In genomic region chr19:511101-511841, GRCh38 we compare ENCODE assay signal across 9 cellular contexts. TPM values are rescaled to one million over a fixed set of nuclear protein-coding genes. Genes with fewer than 3 reads are reported as not detected.
DNase-seq lines count a peak whose midpoint lies in the region; ATAC-seq and TF ChIP-seq lines count a peak whose summit lies in the region.
"Had no signal": no experiment of that assay in that cellular context is flagged by ENCODE, and none has a peak within 500 bp of the region (broad histone marks: within the 10 kb centered on the region; RNA-seq: fewer than 3 reads in every experiment).

No MANE protein-coding gene starts in this region.

- H3K4me3 ChIP-seq in heart right ventricle = peak overlapping the region in 7 of 10 donors; percentile 13 to 46 (median 25)

- H3K27me3 ChIP-seq in heart right ventricle = no peaks in the 10 kb centered on the region

- H3K9me3 Mint-ChIP-seq in IgD-negative memory B cell (no peaks in the 10 kb centered on the region), HFFc6 (no peaks in the 10 kb centered on the region)

- H3K36me3 Mint-ChIP-seq in IgD-negative memory B cell (peaks cover 2% of the 10 kb centered on the region), HFFc6 (ENCODE audit: low read depth) (peaks cover 11% of the 10 kb centered on the region)

- no peak for TF ChIP-seq CTCF in heart right ventricle (IDR thresholded peaks at IDR 0.05)
- no peak for TF ChIP-seq CTCF in HFFc6 (IDR thresholded peaks at IDR 0.05)

- H3K4me3 Mint-ChIP-seq in IgD-negative memory B cell (peak overlapping the region; percentile 77 to 87 (median 84)), HFFc6 (no peak overlapping the region)

- H3K4me1 ChIP-seq in heart right ventricle = peaks cover 4 to 44% (median 31%) of the 10 kb centered on the region in 9 donors

- peaks cover 0 to 11% (median 4%) of the 10 kb centered on the region in 9 donors for H3K36me3 ChIP-seq in heart right ventricle

- peaks cover 17 to 23% (median 18%) of the 10 kb centered on the region in 3 donors for H3K4me1 Mint-ChIP-seq in IgD-negative memory B cell
- H3K4me1 Mint-ChIP-seq in HFFc6 (ENCODE audit: low read depth) = peaks cover 22% of the 10 kb centered on the region

- H3K27me3 Mint-ChIP-seq in IgD-negative memory B cell (no peaks in the 10 kb centered on the region), HFFc6 (ENCODE audit: insufficient read depth) (peaks cover 1% of the 10 kb centered on the region)

- H3K27ac Mint-ChIP-seq in IgD-negative memory B cell (peak overlapping the region; percentile 69 to 97 (median 94)), HFFc6 (no peak overlapping the region)

- WGBS in heart right ventricle, 2 donors = 58 to 64% methylated on average over 29 of the region's 29 CpGs

- H3K27ac ChIP-seq in heart right ventricle = peak overlapping the region; percentile 11 to 83 (median 72)

- ATAC-seq in heart right ventricle (peak in 3 of 8 donors; percentile 1 to 29 (median 11)), HG02642 (IDR thresholded peaks at IDR 0.05; ENCODE audit: poor library complexity, unreplicated experiment) (no peak)

- intact Hi-C loops in heart right ventricle (cut with DNase I) = no loop called here

- DNase-seq in RKO (ENCODE audit: low spot score) = peak; percentile 29
- peak; percentile 94 for DNase-seq in activated effector memory CD4-positive, alpha-beta T cell treated with anti-CD3 and anti-CD28 coated beads, Interleukin-2, amount 50 U/mL, for 16 hours
- peak in 1 of 2 donors; percentile 68 for DNase-seq in heart right ventricle
- DNase-seq in stimulated activated CD4-positive, alpha-beta T cell treated with anti-CD3 and anti-CD28 coated beads, Interleukin-15, amount 100 ng/mL, for 24 hours = peak; percentile 84
- DNase-seq in HFFc6 = no peak
- DNase-seq in HK-2 (ENCODE audit: unreplicated experiment) = no peak

- H3K9me3 ChIP-seq in heart right ventricle = no peaks in the 10 kb centered on the region

RNA-seq across cellular contexts. Expression of gene TPGS1, which starts 4.0 kb away (rescaled TPM):
- polyA plus RNA-seq in IgD-negative memory B cell (13.8 TPM), heart right ventricle (10 to 100 TPM; 22.1 to 22.2 TPM)
- 10 to 100 TPM in 6 of 10 donors, 1 to 10 TPM in 4; 7.1 to 13.5 (median 10.2) TPM for total RNA-seq in heart right ventricle
- total RNA-seq in HFFc6 (2021; fragmentation: NEBNext Ultra II Directional; extraction: Animal tissue kit (Norgen Biotek cat#: 25700)) = 10 to 100 TPM; 20.2 to 24.7 (median 21.1) TPM

RNA-seq across cellular contexts. Expression of gene MADCAM1, which starts 15.0 kb away (rescaled TPM):
- 0.36 TPM for polyA plus RNA-seq in IgD-negative memory B cell
- total RNA-seq in heart right ventricle = under 1 TPM in 9 of 10 donors, not detected in 1; 0.14 to 0.71 (median 0.17) TPM
- under 1 TPM; 0.09 to 0.80 TPM for polyA plus RNA-seq in heart right ventricle
- total RNA-seq in HFFc6 (2021; fragmentation: NEBNext Ultra II Directional; extraction: Animal tissue kit (Norgen Biotek cat#: 25700)) = under 1 TPM; 0.11 to 0.47 (median 0.21) TPM

RNA-seq across cellular contexts. Expression of gene CDC34, which starts 20.3 kb away (rescaled TPM):
- polyA plus RNA-seq in IgD-negative memory B cell (20.1 TPM), heart right ventricle (100 to 1,000 TPM; 120 to 162 TPM)
- 100 to 1,000 TPM in 2 of 10 donors, 10 to 100 TPM in 8; 70.2 to 116 (median 76.7) TPM for total RNA-seq in heart right ventricle
- 10 to 100 TPM; 63.8 to 79.9 (median 64.6) TPM for total RNA-seq in HFFc6 (2021; fragmentation: NEBNext Ultra II Directional; extraction: Animal tissue kit (Norgen Biotek cat#: 25700))

RNA-seq across cellular contexts. Expression of gene GZMM, which starts 32.6 kb away (rescaled TPM):
- polyA plus RNA-seq in IgD-negative memory B cell (15.8 TPM), heart right ventricle (under 1 TPM in 1 of 2 donors, not detected in 1; 0.46 TPM)
- 1 to 10 TPM in 1 of 10 donors, under 1 TPM in 3, not detected in 6; 0.25 to 2.7 (median 0.37) TPM for total RNA-seq in heart right ventricle
- under 1 TPM in 1 of 6 experiments, not detected in 5; 0.24 TPM for total RNA-seq in HFFc6 (2021; fragmentation: NEBNext Ultra II Directional; extraction: Animal tissue kit (Norgen Biotek cat#: 25700))

RNA-seq across cellular contexts. Expression of gene SHC2, which starts 50.4 kb away (rescaled TPM):
- polyA plus RNA-seq in IgD-negative memory B cell (not detected), heart right ventricle (10 to 100 TPM; 11.2 to 33.5 TPM)
- total RNA-seq in heart right ventricle = 10 to 100 TPM in 9 of 10 donors, 1 to 10 TPM in 1; 7.7 to 16.3 (median 12.4) TPM
- total RNA-seq in HFFc6 (2021; fragmentation: NEBNext Ultra II Directional; extraction: Animal tissue kit (Norgen Biotek cat#: 25700)) = not detected
- total RNA-seq: activated CD8-positive, alpha-beta memory T cell treated with anti-CD3 and anti-CD28 coated beads for 36 hours had no signal

Comparison
In these comparisons a context has a peak if more than half of its experiments do, and no peak if none do; other contexts are left out.
1. DNase-seq: peak in RKO (single experiment), activated effector memory CD4-positive, alpha-beta T cell treated with anti-CD3 and anti-CD28 coated beads, Interleukin-2, amount 50 U/mL, for 16 hours (single experiment) and stimulated activated CD4-positive, alpha-beta T cell treated with anti-CD3 and anti-CD28 coated beads, Interleukin-15, amount 100 ng/mL, for 24 hours (single experiment); none in HFFc6 (single experiment) and HK-2 (single experiment).